8 cellular contexts compared by ENCODE assay signal in genomic region chr5:88826959-88827585, GRCh38. TPM values are rescaled to one million over a fixed set of nuclear protein-coding genes. Genes with fewer than 3 reads are reported as not detected.
A peak's percentile ranks its signal among the peaks of the same experiment; 100 is the strongest.
DNase-seq lines count a peak whose midpoint lies in the region; ATAC-seq and TF ChIP-seq lines count a peak whose summit lies in the region.

No MANE protein-coding gene starts in this region.

- peak overlapping the region; percentile 35 for H3K9ac ChIP-seq in SU-DHL-6 (ENCODE audit: low read length)

- H3K9me2 ChIP-seq in SU-DHL-6 (replicated peaks; ENCODE audit: insufficient read depth, low read length) = no peaks in the 10 kb centered on the region

- no peaks in the 10 kb centered on the region for H3K36me3 ChIP-seq in BJ (ENCODE audit: control insufficient read depth, insufficient read depth, low read length)
- no peaks in the 10 kb centered on the region for H3K36me3 ChIP-seq in SU-DHL-6 (ENCODE audit: low read length)

- no peaks in the 10 kb centered on the region for H3K9me3 ChIP-seq in SU-DHL-6 (ENCODE audit: insufficient read depth, low read length)

- CTCF ChIA-PET in BJ (lab: Yijun Ruan, JAX) = no interaction called here

- POLR2A ChIA-PET in BJ (lab: Charles Lee) = no interaction called here

- peak; percentile 51 for DNase-seq in BJ (ENCODE audit: low read depth)
- peak; percentile 42 for DNase-seq in fibroblast of villous mesenchyme (ENCODE audit: low read depth)
- peak; percentile 94 for DNase-seq in pons (ENCODE audit: low spot score)
- no peak for DNase-seq in GM20000 (ENCODE audit: low spot score)
- no peak for DNase-seq in GOT3 (lab: John Stamatoyannopoulos, UW)

- H3K4me2 ChIP-seq in SU-DHL-6 (ENCODE audit: low read depth, low read length, poor library complexity, severe bottlenecking) = peak overlapping the region; percentile 74

- no peak overlapping the region for H3K4me3 ChIP-seq in BJ (ENCODE audit: low read depth, low read length)
- peak overlapping the region; percentile 39 for H3K4me3 ChIP-seq in SU-DHL-6 (ENCODE audit: insufficient read depth, low read length, poor library complexity, severe bottlenecking)
- H3K4me3 ChIP-seq in fibroblast of villous mesenchyme (ENCODE audit: low read depth, low read length) = no peak overlapping the region

- H3K79me2 ChIP-seq in SU-DHL-6 (ENCODE audit: insufficient read depth, low read length) = no peaks in the 10 kb centered on the region

- ATAC-seq in GM19395 (IDR thresholded peaks at IDR 0.05; ENCODE audit: unreplicated experiment) = peak; percentile 71
- ATAC-seq in HG03342 (IDR thresholded peaks at IDR 0.05; ENCODE audit: unreplicated experiment) = peak; percentile 72

- H3F3A ChIP-seq in SU-DHL-6 (ENCODE audit: insufficient read depth) = peaks cover 33% of the 10 kb centered on the region

- TF ChIP-seq CTCF in BJ (IDR thresholded peaks at IDR 0.05; ENCODE audit: insufficient read depth, low read depth, low read length) = no peak
- no peak for TF ChIP-seq CTCF in SU-DHL-6 (IDR thresholded peaks at IDR 0.05; ENCODE audit: insufficient read depth, low read length, poor library complexity, severe bottlenecking)
- no peak for TF ChIP-seq CTCF in fibroblast of villous mesenchyme (IDR thresholded peaks at IDR 0.05; ENCODE audit: insufficient read depth, low read depth, low read length)
- TF ChIP-seq CTCF in GM20000 (IDR thresholded peaks at IDR 0.05; ENCODE audit: extremely low read depth, missing control alignments) = no peak

- no peaks in the 10 kb centered on the region for H4K20me1 ChIP-seq in SU-DHL-6 (ENCODE audit: low read depth, low read length)

- H3K27me3 ChIP-seq in BJ (ENCODE audit: control insufficient read depth, insufficient read depth, low read length) = no peaks in the 10 kb centered on the region
- no peaks in the 10 kb centered on the region for H3K27me3 ChIP-seq in SU-DHL-6 (ENCODE audit: low read length)

- peak overlapping the region; percentile 66 for H2AFZ ChIP-seq in SU-DHL-6 (ENCODE audit: low read depth, low read length, severe bottlenecking)

- peak overlapping the region; percentile 87 for H3K27ac ChIP-seq in SU-DHL-6 (ENCODE audit: low read depth, low read length)

RNA-seq across cellular contexts. Expression of gene MEF2C, which starts 55.9 kb away (rescaled TPM):
- 1.4 and 1.6 TPM in 2 replicates for polyA plus RNA-seq in BJ (2011; rRNA removed)
- polyA minus RNA-seq in BJ (2011; rRNA and poly(A)+ RNA removed) = 3.0 and 4.6 TPM in 2 replicates
- 8.1 and 16.0 TPM in 2 replicates for total RNA-seq in fibroblast of villous mesenchyme

Comparison
In these comparisons a context has a peak if more than half of its experiments do, and no peak if none do; other contexts are left out.
1. DNase-seq: peak in BJ (single experiment), fibroblast of villous mesenchyme (single experiment) and pons (single experiment); none in GM20000 (single experiment) and GOT3 (single experiment).